In the genomic region with DNA sequence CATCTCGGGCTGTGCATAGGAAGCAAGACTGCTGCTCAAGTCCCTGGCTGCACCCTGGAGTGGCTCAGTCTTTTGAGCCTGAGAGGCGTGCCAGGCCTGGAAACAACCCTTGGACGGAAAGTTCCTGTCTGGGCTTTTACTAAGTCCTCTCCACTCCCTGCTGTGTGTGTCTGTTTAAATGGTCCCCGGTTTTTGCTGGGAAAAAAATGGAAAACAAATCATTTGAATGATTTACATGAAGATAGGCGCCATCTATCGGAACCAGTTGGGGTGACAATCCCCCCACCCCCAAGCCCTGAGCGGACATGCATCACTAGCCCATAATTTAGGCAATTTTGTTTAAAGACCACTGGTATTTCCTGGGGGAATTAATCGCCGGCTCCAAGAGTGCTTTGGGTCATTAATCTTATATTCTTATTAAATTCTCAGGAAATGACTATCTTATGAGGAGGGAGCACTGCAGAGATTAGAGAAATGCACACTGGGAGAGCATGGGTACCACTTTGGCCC, we compare ENCODE assay signal across 8 cellular contexts. TPM values are rescaled to one million over a fixed set of nuclear protein-coding genes. Genes with fewer than 3 reads are reported as not detected.
A peak's percentile ranks its signal among the peaks of the same experiment; 100 is the strongest.
DNase-seq lines count a peak whose midpoint lies in the region; ATAC-seq lines count a peak whose summit lies in the region.

No MANE protein-coding gene starts in this region.

- no peak overlapping the region for H3K4me3 Mint-ChIP-seq in activated CD4-positive, alpha-beta T cell treated with anti-CD3 and anti-CD28 coated beads for 36 hours

- no peak for ATAC-seq in activated CD4-positive, alpha-beta T cell treated with anti-CD3 and anti-CD28 coated beads for 36 hours
- ATAC-seq in GM18511 (IDR thresholded peaks at IDR 0.05; ENCODE audit: unreplicated experiment): no peak

- no peaks in the 10 kb centered on the region for H3K9me3 Mint-ChIP-seq in activated CD4-positive, alpha-beta T cell treated with anti-CD3 and anti-CD28 coated beads for 36 hours (ENCODE audit: low read depth)

- POLR2A ChIA-PET in activated CD4-positive, alpha-beta T cell treated with anti-CD3 and anti-CD28 coated beads for 36 hours (lab: Charles Lee): no interaction called here

- no peaks in the 10 kb centered on the region for H3K36me3 Mint-ChIP-seq in activated CD4-positive, alpha-beta T cell treated with anti-CD3 and anti-CD28 coated beads for 36 hours (ENCODE audit: low read depth)

- CTCF ChIA-PET in activated CD4-positive, alpha-beta T cell treated with anti-CD3 and anti-CD28 coated beads for 36 hours (lab: Charles Lee): interaction anchor here (0.6 to 8.4 kb wide), 13 partner anchors 9 to 355 kb away, joined by 3 to 69 read pairs (median 4); a partner anchor contains a TSS

- no peak overlapping the region for H3K27ac Mint-ChIP-seq in activated CD4-positive, alpha-beta T cell treated with anti-CD3 and anti-CD28 coated beads for 36 hours

- peaks cover 33% of the 10 kb centered on the region for H3K27me3 Mint-ChIP-seq in activated CD4-positive, alpha-beta T cell treated with anti-CD3 and anti-CD28 coated beads for 36 hours

- peaks cover 41% of the 10 kb centered on the region for H3K4me1 Mint-ChIP-seq in activated CD4-positive, alpha-beta T cell treated with anti-CD3 and anti-CD28 coated beads for 36 hours

- DNase-seq in NCI-H146 (lab: John Stamatoyannopoulos, UW) (peak; percentile 55), NCI-H146 treated with DMSO at 0.1 percent for 48 hours (lab: John Stamatoyannopoulos, UW; ENCODE audit: unreplicated experiment) (no peak), NCI-H187 (lab: John Stamatoyannopoulos, UW) (peak; percentile 17 to 71), ecto neural progenitor cell (ENCODE audit: low spot score) (peak; percentile 69), medulla oblongata (ENCODE audit: extremely low spot score) (peak; percentile 91)
- DNase-seq in activated CD4-positive, alpha-beta T cell treated with anti-CD3 and anti-CD28 coated beads for 36 hours: peak; percentile 72
- peak; percentile 24 for DNase-seq in stimulated activated CD8-positive, alpha-beta memory T cell treated with anti-CD3 and anti-CD28 coated beads, Interleukin-4, amount 100 ng/mL, for 24 hours (ENCODE audit: low read depth)

- intact Hi-C loops in activated CD4-positive, alpha-beta T cell treated with anti-CD3 and anti-CD28 coated beads for 36 hours (cut with DNase I, micrococcal nuclease): loop anchor here in 1 of 2 experiments (5.0 kb wide), 1 partner anchor 193 kb away; no protein-coding TSS in a partner anchor

RNA-seq across cellular contexts. Expression of a gene that starts 2.7 kb away (rescaled TPM):
- 1 to 10 TPM; 4.3 to 4.8 TPM for total RNA-seq in activated CD4-positive, alpha-beta T cell treated with anti-CD3 and anti-CD28 coated beads for 36 hours
